In the genomic region with DNA sequence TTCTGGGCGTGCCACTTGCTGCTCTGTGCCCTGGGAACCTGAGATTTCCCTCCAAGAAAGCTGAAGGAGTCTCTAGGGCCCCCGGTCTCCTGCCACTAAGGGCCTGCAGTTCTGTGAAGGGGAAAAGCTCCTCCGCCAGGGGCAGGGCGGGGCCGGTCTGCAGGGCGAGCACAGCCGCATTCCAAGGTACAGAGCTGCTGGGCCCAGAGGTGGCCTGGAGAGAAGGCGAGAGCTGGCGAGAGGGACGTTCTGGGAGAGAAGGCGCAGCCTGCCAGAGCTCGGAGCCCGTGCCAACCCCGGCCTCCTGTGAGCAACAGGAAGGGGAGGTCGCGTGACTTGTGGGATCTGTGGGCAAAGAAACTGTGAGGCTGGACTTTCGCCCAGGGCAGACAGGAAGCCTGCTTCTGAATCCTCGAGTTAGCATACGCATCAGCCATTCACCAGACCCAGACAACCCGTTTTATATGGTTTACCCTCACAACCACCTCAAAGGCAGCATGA, we compare ENCODE assay signal across 8 cellular contexts.
DNase-seq lines count a peak whose midpoint lies in the region; ATAC-seq, FAIRE-seq and TF ChIP-seq lines count a peak whose summit lies in the region.

No MANE protein-coding gene starts in this region.

- TF ChIP-seq CTCF in endodermal cell (conservative IDR thresholded peaks at IDR 0.05) (peak; percentile 57), natural killer cell (IDR thresholded peaks at IDR 0.05) (no peak)

- no peaks in the 10 kb centered on the region for H3K27me3 Mint-ChIP-seq in activated CD4-positive, alpha-beta T cell treated with anti-CD3 and anti-CD28 coated beads, Interleukin-2, amount 10 ng/mL, durations not matched to agents 24 days and 14 days
- H3K27me3 Mint-ChIP-seq in endodermal cell (ENCODE audit: insufficient read depth) = no peaks in the 10 kb centered on the region
- H3K27me3 Mint-ChIP-seq in natural killer cell (ENCODE audit: low read depth in 2 of 2) = no peaks in the 10 kb centered on the region

- no peak overlapping the region for H3K27ac ChIP-seq in endodermal cell (ENCODE audit: low read depth, low read length)

- no peak overlapping the region for H3K27ac Mint-ChIP-seq in activated CD4-positive, alpha-beta T cell treated with anti-CD3 and anti-CD28 coated beads, Interleukin-2, amount 10 ng/mL, durations not matched to agents 24 days and 14 days
- H3K27ac Mint-ChIP-seq in endodermal cell (no peak overlapping the region), natural killer cell (peak overlapping the region; percentile 21 to 77)

- H3K4me3 ChIP-seq in endodermal cell (ENCODE audit: low read length) = no peak overlapping the region

- H3K9ac ChIP-seq in endodermal cell (ENCODE audit: extremely low read depth, low read length, poor library complexity, severe bottlenecking) = no peak overlapping the region

- no peaks in the 10 kb centered on the region for H3K4me1 ChIP-seq in endodermal cell (ENCODE audit: control insufficient read depth, insufficient read depth, low read length)

- H3K27me3 ChIP-seq in endodermal cell (ENCODE audit: control insufficient read depth, insufficient read depth, low read length, poor library complexity, severe bottlenecking) = no peaks in the 10 kb centered on the region

- H3K36me3 ChIP-seq in endodermal cell (ENCODE audit: control insufficient read depth, insufficient read depth, low read length) = no peaks in the 10 kb centered on the region

- no peaks in the 10 kb centered on the region for H3K36me3 Mint-ChIP-seq in activated CD4-positive, alpha-beta T cell treated with anti-CD3 and anti-CD28 coated beads, Interleukin-2, amount 10 ng/mL, durations not matched to agents 24 days and 14 days (ENCODE audit: low read depth)
- H3K36me3 Mint-ChIP-seq in endodermal cell (ENCODE audit: low read depth) = no peaks in the 10 kb centered on the region
- H3K36me3 Mint-ChIP-seq in natural killer cell = no peaks in the 10 kb centered on the region

- 79 to 90% methylated on average over 10 to 20 of the region's 20 CpGs for WGBS in endodermal cell (ENCODE audit: insufficient coverage in 1 of 2, insufficient read length in 1 of 2), 2 experiments

- H3K9me3 Mint-ChIP-seq in activated CD4-positive, alpha-beta T cell treated with anti-CD3 and anti-CD28 coated beads, Interleukin-2, amount 10 ng/mL, durations not matched to agents 24 days and 14 days = no peaks in the 10 kb centered on the region
- no peaks in the 10 kb centered on the region for H3K9me3 Mint-ChIP-seq in endodermal cell
- H3K9me3 Mint-ChIP-seq in natural killer cell = no peaks in the 10 kb centered on the region

- DNase-seq in GM12892 (ENCODE audit: insufficient read length) (peak; percentile 45), endodermal cell (peak; percentile 90), natural killer cell (peak; percentile 35), ureter (ENCODE audit: low spot score) (peak; percentile 90), NCI-H2029 treated with DMSO at 0.1 percent for 48 hours (lab: John Stamatoyannopoulos, UW) (no peak)
- DNase-seq in activated CD4-positive, alpha-beta T cell treated with anti-CD3 and anti-CD28 coated beads, Interleukin-2, amount 10 ng/mL, durations not matched to agents 24 days and 14 days = peak; percentile 75

- peak; percentile 41 for ATAC-seq in HG03159 (IDR thresholded peaks at IDR 0.05; ENCODE audit: unreplicated experiment)
- peak; percentile 41 to 84 (median 73) for ATAC-seq in natural killer cell
- ATAC-seq in HG03460 (IDR thresholded peaks at IDR 0.05; ENCODE audit: unreplicated experiment) = no peak

- intact Hi-C loops in activated CD4-positive, alpha-beta T cell treated with anti-CD3 and anti-CD28 coated beads, Interleukin-2, amount 10 ng/mL, durations not matched to agents 24 days and 14 days (cut with micrococcal nuclease) = loop anchor here (2.0 kb wide), 1 partner anchor 97 kb away; no protein-coding TSS in a partner anchor
- intact Hi-C loops in natural killer cell (cut with micrococcal nuclease) = no loop called here

- H3K4me1 Mint-ChIP-seq in activated CD4-positive, alpha-beta T cell treated with anti-CD3 and anti-CD28 coated beads, Interleukin-2, amount 10 ng/mL, durations not matched to agents 24 days and 14 days = peaks cover 51% of the 10 kb centered on the region
- H3K4me1 Mint-ChIP-seq in endodermal cell (peaks cover 12% of the 10 kb centered on the region), natural killer cell (peaks cover 59 to 65% of the 10 kb centered on the region in 2 donors)

- no peak overlapping the region for H3K4me3 Mint-ChIP-seq in activated CD4-positive, alpha-beta T cell treated with anti-CD3 and anti-CD28 coated beads, Interleukin-2, amount 10 ng/mL, durations not matched to agents 24 days and 14 days
- no peak overlapping the region for H3K4me3 Mint-ChIP-seq in endodermal cell
- H3K4me3 Mint-ChIP-seq in natural killer cell = peak overlapping the region; percentile 62

- no peak for TF ChIP-seq POLR2A in GM12892 (IDR thresholded peaks at IDR 0.05; ENCODE audit: low read depth, low read length)

- FAIRE-seq in GM12892 (lab: Jason Lieb, UNC) = peak; percentile 77

- H3K9me3 ChIP-seq in endodermal cell (ENCODE audit: control insufficient read depth, low read length) = no peaks in the 10 kb centered on the region

Comparison
In these comparisons a context has a peak if more than half of its experiments do, and no peak if none do; other contexts are left out.
1. H3K27ac Mint-ChIP-seq: peak in natural killer cell (2 of 2); none in activated CD4-positive, alpha-beta T cell treated with anti-CD3 and anti-CD28 coated beads, Interleukin-2, amount 10 ng/mL, durations not matched to agents 24 days and 14 days (single experiment) and endodermal cell (single experiment).